Comparison of ENCODE assay signal across 23 cellular contexts in genomic region chr7:80686576-80686975, GRCh38. TPM values are rescaled to one million over a fixed set of nuclear protein-coding genes. Genes with fewer than 3 reads are reported as not detected.
DNase-seq lines count a peak whose midpoint lies in the region; ATAC-seq, FAIRE-seq and TF ChIP-seq lines count a peak whose summit lies in the region.
"Had no signal": no experiment of that assay in that cellular context is flagged by ENCODE, and none has a peak within 500 bp of the region (broad histone marks: within the 10 kb centered on the region; RNA-seq: fewer than 3 reads in every experiment).

No MANE protein-coding gene starts in this region.

- no peak overlapping the region for H3K4me3 Mint-ChIP-seq in T-cell
- H3K4me3 Mint-ChIP-seq: activated CD4-positive, alpha-beta T cell treated with anti-CD3 and anti-CD28 coated beads, Interleukin-2, amount 10 ng/mL, durations not matched to agents 7 days and 5 days; activated naive CD8-positive, alpha-beta T cell treated with anti-CD3 and anti-CD28 coated beads, Interleukin-2, amount 10 ng/mL, durations not matched to agents 7 days and 5 days; stimulated activated naive CD8-positive, alpha-beta T cell treated with anti-CD3 and anti-CD28 coated beads, Interleukin-15, amount 100 ng/mL, for 72 hours; type B pancreatic cell had no signal

- CTCF ChIA-PET in T-cell (lab: Charles Lee), result no interaction called here

- H3K27ac Mint-ChIP-seq in T-cell, result no peak overlapping the region
- H3K27ac Mint-ChIP-seq: activated CD4-positive, alpha-beta T cell treated with anti-CD3 and anti-CD28 coated beads, Interleukin-2, amount 10 ng/mL, durations not matched to agents 7 days and 5 days; activated naive CD8-positive, alpha-beta T cell treated with anti-CD3 and anti-CD28 coated beads, Interleukin-2, amount 10 ng/mL, durations not matched to agents 7 days and 5 days; activated T-helper 2 cell treated with anti-CD3 and anti-CD28 coated beads, Interferon-gamma antibody, Interleukin-2, Interleukin-4, amounts not matched to agents 10 μg/mL and 5 μg/mL and 100 μg/mL, durations not matched to agents 14 hours and 24 hours and 36 hours; stimulated activated naive CD8-positive, alpha-beta T cell treated with anti-CD3 and anti-CD28 coated beads, Interleukin-15, amount 100 ng/mL, for 72 hours; type B pancreatic cell had no signal

- no peak for TF ChIP-seq CTCF in choroid plexus epithelial cell (conservative IDR thresholded peaks at IDR 0.05; ENCODE audit: low read depth, low read length)

- POLR2A ChIA-PET in T-cell (lab: Charles Lee), result no interaction called here

- H3K9me3 Mint-ChIP-seq in T-cell, result peaks cover 0 to 10% (median 6%) of the 10 kb centered on the region in 3 donors
- H3K9me3 Mint-ChIP-seq: activated naive CD8-positive, alpha-beta T cell treated with anti-CD3 and anti-CD28 coated beads, Interleukin-2, amount 10 ng/mL, durations not matched to agents 7 days and 5 days; activated T-helper 2 cell treated with anti-CD3 and anti-CD28 coated beads, Interferon-gamma antibody, Interleukin-2, Interleukin-4, amounts not matched to agents 10 μg/mL and 5 μg/mL and 100 μg/mL, durations not matched to agents 14 hours and 24 hours and 36 hours; type B pancreatic cell had no signal

- H3K27me3 Mint-ChIP-seq in T-cell, result peaks cover 0 to 9% of the 10 kb centered on the region in 2 donors
- H3K27me3 Mint-ChIP-seq: activated naive CD8-positive, alpha-beta T cell treated with anti-CD3 and anti-CD28 coated beads, Interleukin-2, amount 10 ng/mL, durations not matched to agents 7 days and 5 days; type B pancreatic cell had no signal

- no peak for ATAC-seq in T-cell (replicated peaks in 1 of 4)
- ATAC-seq: K562; stimulated activated naive CD8-positive, alpha-beta T cell treated with anti-CD3 and anti-CD28 coated beads, Interleukin-15, amount 100 ng/mL, for 72 hours had no signal

- no peaks in the 10 kb centered on the region for H3K4me1 Mint-ChIP-seq in T-cell
- H3K4me1 Mint-ChIP-seq: activated CD4-positive, alpha-beta T cell treated with anti-CD3 and anti-CD28 coated beads, Interleukin-2, amount 10 ng/mL, durations not matched to agents 7 days and 5 days; activated naive CD8-positive, alpha-beta T cell treated with anti-CD3 and anti-CD28 coated beads, Interleukin-2, amount 10 ng/mL, durations not matched to agents 7 days and 5 days; stimulated activated naive CD8-positive, alpha-beta T cell treated with anti-CD3 and anti-CD28 coated beads, Interleukin-15, amount 100 ng/mL, for 72 hours had no signal

- FAIRE-seq in H54 (lab: Jason Lieb, UNC), result peak; percentile 64
- FAIRE-seq: K562 had no signal

- no peak for TF ChIP-seq POLR2A in H54 (IDR thresholded peaks at IDR 0.05; ENCODE audit: low read depth, low read length)

- no peak for DNase-seq in H54 (ENCODE audit: insufficient read length, low spot score)
- peak; percentile 94 for DNase-seq in NOMO-1 treated with DMSO at 0.1 percent for 48 hours (lab: John Stamatoyannopoulos, UW; ENCODE audit: unreplicated experiment)
- peak; percentile 38 for DNase-seq in choroid plexus epithelial cell (ENCODE audit: low read depth)
- peak; percentile 40 for DNase-seq in stromal cell of bone marrow (ENCODE audit: low read depth)
- DNase-seq in cerebellar nuclear complex (lab: John Stamatoyannopoulos, UW), result no peak
- no peak for DNase-seq in activated effector memory CD4-positive, alpha-beta T cell treated with Interleukin-2 at 50 U/mL for 16 hours
- DNase-seq in T-cell, result no peak
- DNase-seq: activated CD4-positive, alpha-beta T cell treated with anti-CD3 and anti-CD28 coated beads, Interleukin-2, amount 10 ng/mL, durations not matched to agents 7 days and 5 days; activated naive CD8-positive, alpha-beta T cell treated with anti-CD3 and anti-CD28 coated beads, Interleukin-2, amount 10 ng/mL, durations not matched to agents 7 days and 5 days; Caco-2; dermis blood vessel endothelial cell; NCI-H1092 treated with DMSO at 0.1 percent for 48 hours; NCI-H2081; NCI-H446 treated with DMSO at 0.1 percent for 48 hours; nucleus accumbens; SJCRH30; stimulated activated CD4-positive, alpha-beta T cell treated with anti-CD3 and anti-CD28 coated beads, Interleukin-4, amount 100 ng/mL, for 24 hours; stimulated activated naive CD8-positive, alpha-beta T cell treated with anti-CD3 and anti-CD28 coated beads, Interleukin-15, amount 100 ng/mL, for 72 hours; T-helper 2 cell had no signal

- H3K36me3 Mint-ChIP-seq in T-cell, result no peaks in the 10 kb centered on the region
- H3K36me3 Mint-ChIP-seq: activated naive CD8-positive, alpha-beta T cell treated with anti-CD3 and anti-CD28 coated beads, Interleukin-2, amount 10 ng/mL, durations not matched to agents 7 days and 5 days; type B pancreatic cell had no signal

- no peak overlapping the region for H3K4me3 ChIP-seq in choroid plexus epithelial cell (ENCODE audit: low read depth, low read length)
- H3K4me3 ChIP-seq: K562, SJCRH30 had no signal

RNA-seq across cellular contexts. Expression of gene CD36, which starts 48.1 kb away (rescaled TPM):
- under 1 TPM in 4 of 5 donors, not detected in 1; 0.32 to 0.70 (median 0.42) TPM for total RNA-seq in T-cell
- total RNA-seq: activated CD4-positive, alpha-beta T cell treated with anti-CD3 and anti-CD28 coated beads, Interleukin-2, amount 10 ng/mL, durations not matched to agents 7 days and 5 days; activated T-helper 2 cell treated with anti-CD3 and anti-CD28 coated beads, Interferon-gamma antibody, Interleukin-2, Interleukin-4, amounts not matched to agents 10 μg/mL and 5 μg/mL and 100 μg/mL, durations not matched to agents 14 hours and 24 hours and 36 hours; Caco-2; Daoy had no signal

Comparison
In these comparisons a context has a peak if more than half of its experiments do, and no peak if none do; other contexts are left out.
1. DNase-seq: peak in NOMO-1 treated with DMSO at 0.1 percent for 48 hours (single experiment), choroid plexus epithelial cell (single experiment) and stromal cell of bone marrow (single experiment); none in H54 (single experiment), cerebellar nuclear complex (0 of 2), activated effector memory CD4-positive, alpha-beta T cell treated with Interleukin-2 at 50 U/mL for 16 hours (single experiment) and T-cell (0 of 34).